In genomic region chr1:174789399-174789798, GRCh38 we compare ENCODE assay signal across 9 cellular contexts.
DNase-seq lines count a peak whose midpoint lies in the region; ATAC-seq, FAIRE-seq and TF ChIP-seq lines count a peak whose summit lies in the region.
"Had no signal": no experiment of that assay in that cellular context is flagged by ENCODE, and none has a peak within 500 bp of the region (broad histone marks: within the 10 kb centered on the region; RNA-seq: fewer than 3 reads in every experiment).

No MANE protein-coding gene starts in this region.

- no peak for TF ChIP-seq CTCF in right lobe of liver (IDR thresholded peaks at IDR 0.05)

- H3K36me3 ChIP-seq in right lobe of liver = no peaks in the 10 kb centered on the region

- peak; percentile 78 for ATAC-seq in activated naive CD8-positive, alpha-beta T cell treated with anti-CD3 and anti-CD28 coated beads, Interleukin-2, amount 50 U/mL, for 24 hours
- ATAC-seq in HG03064 (IDR thresholded peaks at IDR 0.05; ENCODE audit: low read depth, unreplicated experiment) (peak; percentile 69), right lobe of liver (no peak)

- no peaks in the 10 kb centered on the region for H3K36me3 Mint-ChIP-seq in activated naive CD8-positive, alpha-beta T cell treated with anti-CD3 and anti-CD28 coated beads, Interleukin-2, amount 50 U/mL, for 24 hours (ENCODE audit: low read depth)
- no peaks in the 10 kb centered on the region for H3K36me3 Mint-ChIP-seq in activated naive CD8-positive, alpha-beta T cell treated with anti-CD3 and anti-CD28 coated beads for 36 hours

- no peaks in the 10 kb centered on the region for H3K27me3 ChIP-seq in right lobe of liver

- TF ChIP-seq POLR2A in right lobe of liver (IDR thresholded peaks at IDR 0.05) (no peak), erythroblast (IDR thresholded peaks at IDR 0.05; ENCODE audit: low read length) (no peak)

- H3K27ac Mint-ChIP-seq in activated naive CD8-positive, alpha-beta T cell treated with anti-CD3 and anti-CD28 coated beads, Interleukin-2, amount 50 U/mL, for 24 hours = no peak overlapping the region
- no peak overlapping the region for H3K27ac Mint-ChIP-seq in activated naive CD8-positive, alpha-beta T cell treated with anti-CD3 and anti-CD28 coated beads for 36 hours
- H3K27ac Mint-ChIP-seq: stimulated activated naive CD8-positive, alpha-beta T cell treated with anti-CD3 and anti-CD28 coated beads, Interleukin-15, Interleukin-2, amounts not matched to agents 100 ng/mL and 50 ng/mL, for 24 hours had no signal

- peaks cover 0 to 4% (median 0%) of the 10 kb centered on the region in 4 donors for H3K4me1 ChIP-seq in right lobe of liver

- no peaks in the 10 kb centered on the region for H3K9me3 Mint-ChIP-seq in activated naive CD8-positive, alpha-beta T cell treated with anti-CD3 and anti-CD28 coated beads, Interleukin-2, amount 50 U/mL, for 24 hours
- H3K9me3 Mint-ChIP-seq in activated naive CD8-positive, alpha-beta T cell treated with anti-CD3 and anti-CD28 coated beads for 36 hours = no peaks in the 10 kb centered on the region
- H3K9me3 Mint-ChIP-seq: stimulated activated naive CD8-positive, alpha-beta T cell treated with anti-CD3 and anti-CD28 coated beads, Interleukin-15, Interleukin-2, amounts not matched to agents 100 ng/mL and 50 ng/mL, for 24 hours had no signal

- no peaks in the 10 kb centered on the region for H3K9me3 ChIP-seq in right lobe of liver

- 71% methylated on average over 1 of the region's 1 CpG for WGBS in right lobe of liver (ENCODE audit: insufficient coverage, low coverage, low lambda C conversion rate, missing lambda C conversion rate)

- no peak overlapping the region for H3K4me3 Mint-ChIP-seq in activated naive CD8-positive, alpha-beta T cell treated with anti-CD3 and anti-CD28 coated beads, Interleukin-2, amount 50 U/mL, for 24 hours
- H3K4me3 Mint-ChIP-seq in activated naive CD8-positive, alpha-beta T cell treated with anti-CD3 and anti-CD28 coated beads for 36 hours = no peak overlapping the region
- H3K4me3 Mint-ChIP-seq: stimulated activated naive CD8-positive, alpha-beta T cell treated with anti-CD3 and anti-CD28 coated beads, Interleukin-15, Interleukin-2, amounts not matched to agents 100 ng/mL and 50 ng/mL, for 24 hours had no signal

- peaks cover 18% of the 10 kb centered on the region for H3K4me1 Mint-ChIP-seq in activated naive CD8-positive, alpha-beta T cell treated with anti-CD3 and anti-CD28 coated beads, Interleukin-2, amount 50 U/mL, for 24 hours
- H3K4me1 Mint-ChIP-seq in activated naive CD8-positive, alpha-beta T cell treated with anti-CD3 and anti-CD28 coated beads for 36 hours = peaks cover 17% of the 10 kb centered on the region

- intact Hi-C loops in right lobe of liver (cut with DNase I) = no loop called here

- H3K27me3 Mint-ChIP-seq in activated naive CD8-positive, alpha-beta T cell treated with anti-CD3 and anti-CD28 coated beads, Interleukin-2, amount 50 U/mL, for 24 hours = no peaks in the 10 kb centered on the region
- H3K27me3 Mint-ChIP-seq in activated naive CD8-positive, alpha-beta T cell treated with anti-CD3 and anti-CD28 coated beads for 36 hours = no peaks in the 10 kb centered on the region
- H3K27me3 Mint-ChIP-seq: stimulated activated naive CD8-positive, alpha-beta T cell treated with anti-CD3 and anti-CD28 coated beads, Interleukin-15, Interleukin-2, amounts not matched to agents 100 ng/mL and 50 ng/mL, for 24 hours had no signal

- no peak for FAIRE-seq in urothelium cell line (lab: Jason Lieb, UNC)

- DNase-seq in activated naive CD8-positive, alpha-beta T cell treated with anti-CD3 and anti-CD28 coated beads, Interleukin-2, amount 50 U/mL, for 24 hours = no peak
- no peak for DNase-seq in activated naive CD8-positive, alpha-beta T cell treated with anti-CD3 and anti-CD28 coated beads for 36 hours
- DNase-seq in amniotic epithelial cell (ENCODE audit: low read depth) (peak; percentile 43), urothelium cell line (ENCODE audit: low spot score) (peak; percentile 50), cerebellum (ENCODE audit: low spot score) (no peak), right lobe of liver (no peak), erythroblast (lab: John Stamatoyannopoulos, UW) (no peak)

- H3K27ac ChIP-seq in right lobe of liver = no peak overlapping the region

- H3K4me3 ChIP-seq in right lobe of liver = no peak overlapping the region

Comparison
In these comparisons a context has a peak if more than half of its experiments do, and no peak if none do; other contexts are left out.
1. ATAC-seq: peak in activated naive CD8-positive, alpha-beta T cell treated with anti-CD3 and anti-CD28 coated beads, Interleukin-2, amount 50 U/mL, for 24 hours (single experiment) and HG03064 (single experiment); none in right lobe of liver (0 of 4).
2. DNase-seq: peak in amniotic epithelial cell (single experiment) and urothelium cell line (single experiment); none in activated naive CD8-positive, alpha-beta T cell treated with anti-CD3 and anti-CD28 coated beads, Interleukin-2, amount 50 U/mL, for 24 hours (single experiment), activated naive CD8-positive, alpha-beta T cell treated with anti-CD3 and anti-CD28 coated beads for 36 hours (single experiment), cerebellum (single experiment), right lobe of liver (0 of 3) and erythroblast (0 of 2).